14 cellular contexts compared by ENCODE assay signal in genomic region chr17:79050591-79050990, GRCh38. TPM values are rescaled to one million over a fixed set of nuclear protein-coding genes. Genes with fewer than 3 reads are reported as not detected.
"Had no signal": no experiment of that assay in that cellular context is flagged by ENCODE, and none has a peak within 500 bp of the region (broad histone marks: within the 10 kb centered on the region; RNA-seq: fewer than 3 reads in every experiment).

No MANE protein-coding gene starts in this region.

- H3K4me3 ChIP-seq: thyroid gland had no signal

- H3K9me3 ChIP-seq: thyroid gland had no signal

- ATAC-seq: naive thymus-derived CD8-positive, alpha-beta T cell had no signal

- H3K27ac ChIP-seq: thyroid gland had no signal

- FAIRE-seq: frontal cortex, TTC549 had no signal

- H3K36me3 ChIP-seq: thyroid gland had no signal

- DNase-seq: activated CD4-positive, alpha-beta T cell treated with anti-CD3 and anti-CD28 coated beads, Interleukin-2, amount 50 U/mL, for 4 hours; activated naive CD4-positive, alpha-beta T cell; activated naive CD8-positive, alpha-beta T cell treated with anti-CD3 and anti-CD28 coated beads for 36 hours; cortex of kidney; naive thymus-derived CD8-positive, alpha-beta T cell; nucleus accumbens; stimulated activated CD4-positive, alpha-beta T cell treated with anti-CD3 and anti-CD28 coated beads, Interleukin-12 subunit alpha, Interleukin-12 subunit beta, amount 100 ng/mL, for 4 hours; stimulated activated CD4-positive, alpha-beta T cell treated with anti-CD3 and anti-CD28 coated beads, Interleukin-1b, Interleukin-23, amount 100 ng/mL, for 48 hours; stimulated activated CD8-positive, alpha-beta memory T cell treated with anti-CD3 and anti-CD28 coated beads, Interleukin-4, amount 100 ng/mL, for 48 hours; stimulated activated naive CD4-positive, alpha-beta T cell; thyroid gland had no signal

RNA-seq across cellular contexts. Expression of gene C1QTNF1, which starts 26.6 kb away (rescaled TPM):
- total RNA-seq: activated T-helper 1 cell treated with anti-CD3 and anti-CD28 coated beads, Interleukin-12 subunit alpha, Interleukin-12 subunit beta, Interleukin-2, Interleukin-4 antibody, amounts not matched to agents 30 ng/mL and 10 ng/mL and 1 ng/mL, durations not matched to agents 14 hours and 24 hours and 36 hours; naive thymus-derived CD8-positive, alpha-beta T cell had no signal
- polyA plus RNA-seq: naive thymus-derived CD8-positive, alpha-beta T cell had no signal
